ENCODE assay signal across 25 cellular contexts in genomic region chr10:123840714-123841113, GRCh38. TPM values are rescaled to one million over a fixed set of nuclear protein-coding genes. Genes with fewer than 3 reads are reported as not detected.
DNase-seq lines count a peak whose midpoint lies in the region; ATAC-seq, FAIRE-seq and TF ChIP-seq lines count a peak whose summit lies in the region.
"Had no signal": no experiment of that assay in that cellular context is flagged by ENCODE, and none has a peak within 500 bp of the region (broad histone marks: within the 10 kb centered on the region; RNA-seq: fewer than 3 reads in every experiment).

No MANE protein-coding gene starts in this region.

- H3K4me1 ChIP-seq in A549 (peaks cover 3% of the 10 kb centered on the region; the same call in 1 of the 3 replicates), IMR-90 (ENCODE audit: control insufficient read depth, insufficient read depth, low read length) (no peaks in the 10 kb centered on the region), K562 (replicated peaks in 1 of 2; ENCODE audit: control insufficient read depth in 2 of 2, insufficient read depth in 2 of 2, low read length in 2 of 2) (no peaks in the 10 kb centered on the region)
- H3K4me1 ChIP-seq: BE2C had no signal

- POLR2A ChIA-PET in A549 (lab: Yijun Ruan, JAX) (no interaction called here), IMR-90 (lab: Charles Lee; ENCODE audit: unreplicated experiment) (no interaction called here), K562 (lab: Yijun Ruan, JAX) (interaction anchor here (1.0 kb wide), 1 partner anchor 13 kb away, joined by 3 read pairs; no protein-coding TSS in a partner anchor)

- no peak overlapping the region for H3K23ac ChIP-seq in IMR-90 (ENCODE audit: low read depth, low read length)

- H3K9me1 ChIP-seq in IMR-90 (ENCODE audit: insufficient read depth, low read length) (no peaks in the 10 kb centered on the region), K562 (ENCODE audit: control insufficient read depth, insufficient read depth, low read length) (no peaks in the 10 kb centered on the region)

- no peak for ATAC-seq in A549
- ATAC-seq in IMR-90 (ENCODE audit: low read depth), result no peak
- no peak for ATAC-seq in K562

- H3K18ac ChIP-seq in IMR-90 (ENCODE audit: low read depth, low read length), result no peak overlapping the region

- no peak overlapping the region for H2BK120ac ChIP-seq in IMR-90 (ENCODE audit: low read depth, low read length)

- peaks cover 2% of the 10 kb centered on the region for H3K27me3 Mint-ChIP-seq in glutamatergic neuron (ENCODE audit: unreplicated experiment)

- no peak for TF ChIP-seq EP300 in A549 (IDR thresholded peaks at IDR 0.05)
- no peak for TF ChIP-seq EP300 in K562 (IDR thresholded peaks at IDR 0.05; ENCODE audit: low read length)

- H3K27ac ChIP-seq in A549, result no peak overlapping the region
- no peak overlapping the region for H3K27ac ChIP-seq in IMR-90 (ENCODE audit: insufficient read depth, low read length)
- no peak overlapping the region for H3K27ac ChIP-seq in K562 (ENCODE audit: extremely low read depth, low read depth, low read length)
- H3K27ac ChIP-seq: 22Rv1; BLaER1 treated with 17β-estradiol and CSF1 and Interleukin-3, amounts not matched to agents 10 nM and 100 nM had no signal

- H3K4me3 Mint-ChIP-seq in glutamatergic neuron (ENCODE audit: unreplicated experiment), result no peak overlapping the region
- H3K4me3 Mint-ChIP-seq: CD14-positive monocyte; CD4-positive, alpha-beta T cell; CD8-positive, alpha-beta memory T cell had no signal

- no peak for TF ChIP-seq POLR2A in A549 (IDR thresholded peaks at IDR 0.05; ENCODE audit: low read length)
- no peak for TF ChIP-seq POLR2A in IMR-90 (IDR thresholded peaks at IDR 0.05; ENCODE audit: low read depth, low read length)
- TF ChIP-seq POLR2A in K562 (conservative IDR thresholded peaks at IDR 0.05), result no peak

- WGBS in A549 (ENCODE audit: missing lambda C conversion rate), result 63% methylated on average over 4 of the region's 4 CpGs
- 38% methylated on average over 1 of the region's 4 CpGs; no CpG with 5 or more reads in 1 of the 2 experiments for WGBS in IMR-90 (ENCODE audit: extremely low coverage in 2 of 2, insufficient read length in 1 of 2), 2 experiments
- WGBS in K562 (ENCODE audit: insufficient coverage, low coverage, missing lambda C conversion rate), result 0% methylated on average over 4 of the region's 4 CpGs

- dilution Hi-C loops in IMR-90 (cut with HindIII; ENCODE audit: low sequenced_read_pairs, unreplicated experiment), result no loop called here

- H3K36me3 ChIP-seq in IMR-90 (ENCODE audit: control insufficient read depth, insufficient read depth, low read length) (no peaks in the 10 kb centered on the region), K562 (ENCODE audit: control insufficient read depth, insufficient read depth, low read length) (no peaks in the 10 kb centered on the region)
- H3K36me3 ChIP-seq: BE2C; BLaER1 treated with 17β-estradiol and CSF1 and Interleukin-3, amounts not matched to agents 10 nM and 100 nM had no signal

- no peak overlapping the region for H3K56ac ChIP-seq in IMR-90 (ENCODE audit: extremely low read depth, insufficient read depth, low read length)

- no peak overlapping the region for H3K27ac Mint-ChIP-seq in glutamatergic neuron (ENCODE audit: unreplicated experiment)
- H3K27ac Mint-ChIP-seq: CD14-positive monocyte; CD4-positive, alpha-beta T cell; CD8-positive, alpha-beta memory T cell had no signal

- CTCF ChIA-PET in A549 (lab: Yijun Ruan, JAX) (interaction anchor here (1.5 kb wide), 1 partner anchor 17 kb away, joined by 3 read pairs; no protein-coding TSS in a partner anchor), IMR-90 (lab: Yijun Ruan, JAX) (no interaction called here), K562 (lab: Yijun Ruan, JAX; ENCODE audit: low intra/inter-chr PET ratio) (no interaction called here)

- TF ChIP-seq CTCF in A549 (IDR thresholded peaks at IDR 0.05) (no peak), IMR-90 (conservative IDR thresholded peaks at IDR 0.05; ENCODE audit: low read depth, low read length) (no peak), K562 (IDR thresholded peaks at IDR 0.05 in 2 of 3, conservative IDR thresholded peaks at IDR 0.05 in 1 of 3; ENCODE audit: insufficient read depth in 2 of 3, low read depth in 1 of 3, low read length in 3 of 3) (no peak), glutamatergic neuron (IDR thresholded peaks at IDR 0.05; ENCODE audit: partially characterized antibody, unreplicated experiment) (no peak)

- H2AK9ac ChIP-seq in IMR-90 (replicated peaks; ENCODE audit: low read depth, low read length, poor library complexity), result no peak overlapping the region

- H3K9me3 Mint-ChIP-seq in glutamatergic neuron (ENCODE audit: unreplicated experiment), result peaks cover 1% of the 10 kb centered on the region

- no peak overlapping the region for H3K14ac ChIP-seq in IMR-90 (replicated peaks; ENCODE audit: low read depth, low read length)

- H4K91ac ChIP-seq in IMR-90 (ENCODE audit: insufficient read depth, low read depth, low read length), result no peak overlapping the region

- H3K9ac ChIP-seq in IMR-90 (ENCODE audit: low read depth, low read length) (no peak overlapping the region), K562 (ENCODE audit: insufficient read depth in 1 of 2, low read depth in 2 of 2, low read length in 2 of 2) (no peak overlapping the region)
- H3K9ac ChIP-seq: BLaER1 treated with 17β-estradiol and CSF1 and Interleukin-3, amounts not matched to agents 10 nM and 100 nM had no signal

- H3K4me2 ChIP-seq in A549, result no peak overlapping the region
- no peak overlapping the region for H3K4me2 ChIP-seq in IMR-90 (ENCODE audit: low read depth, low read length)
- no peak overlapping the region for H3K4me2 ChIP-seq in K562 (ENCODE audit: insufficient read depth, low read length)
- H3K4me2 ChIP-seq: BLaER1 treated with 17β-estradiol and CSF1 and Interleukin-3, amounts not matched to agents 10 nM and 100 nM had no signal

- H3K4ac ChIP-seq in IMR-90 (ENCODE audit: low read depth, low read length), result no peak overlapping the region

- no peak overlapping the region for H2BK20ac ChIP-seq in IMR-90 (ENCODE audit: low read depth, low read length)

- peak in 2 of 3 experiments; percentile 26 to 60 for DNase-seq in NCI-H1417 (lab: John Stamatoyannopoulos, UW)
- DNase-seq in NCI-H1417 treated with DMSO at 0.1 percent for 48 hours (lab: John Stamatoyannopoulos, UW), result no peak
- no peak for DNase-seq in A549 (ENCODE audit: low read depth in 1 of 2, low spot score in 1 of 2)
- no peak for DNase-seq in IMR-90
- no peak for DNase-seq in K562 (ENCODE audit: extremely low read depth in 1 of 4, low spot score in 3 of 4)
- DNase-seq in NCI-H2107 treated with DMSO at 0.1 percent for 48 hours (lab: John Stamatoyannopoulos, UW; ENCODE audit: unreplicated experiment), result no peak
- DNase-seq in activated naive CD4-positive, alpha-beta T cell treated with anti-CD3 and anti-CD28 coated beads, Interleukin-2, amount 50 U/mL, for 16 hours, result no peak
- DNase-seq in glutamatergic neuron, result no peak
- DNase-seq: ACHN; AML-193; BE2C; Calu3; CD4-positive, alpha-beta T cell; CD8-positive, alpha-beta memory T cell; DMS53; DMS79 treated with DMSO at 0.1 percent for 48 hours; GF-D8; H7; HCEC 1CT had no signal

- H4K8ac ChIP-seq in IMR-90 (ENCODE audit: low read depth in 2 of 2, low read length in 2 of 2), result no peak overlapping the region

- no peak overlapping the region for H2BK15ac ChIP-seq in IMR-90 (ENCODE audit: low read depth, low read length)

- in situ Hi-C loops in IMR-90 (cut with MboI; ENCODE audit: low sequenced_read_pairs) (no loop called here), K562 (cut with MboI) (no loop called here)

- no peak overlapping the region for H3K4me3 ChIP-seq in A549
- no peak overlapping the region for H3K4me3 ChIP-seq in IMR-90 (ENCODE audit: insufficient read depth, low read depth, low read length)
- no peak overlapping the region for H3K4me3 ChIP-seq in K562
- H3K4me3 ChIP-seq: BLaER1 treated with 17β-estradiol and CSF1 and Interleukin-3, amounts not matched to agents 10 nM and 100 nM had no signal

- no TSS peak for BruUV-seq in IMR-90 (replicated peaks; lab: Mats Ljungman, UMichigan)
- BruUV-seq in K562 (replicated peaks; lab: Mats Ljungman, UMichigan), result no TSS peak

- H2AFZ ChIP-seq in IMR-90 (replicated peaks; ENCODE audit: low read length, poor library complexity) (no peak overlapping the region), K562 (ENCODE audit: low read depth, low read length) (no peak overlapping the region)

- TF ChIP-seq RAD21 in A549 (conservative IDR thresholded peaks at IDR 0.05 in 1 of 2, IDR thresholded peaks at IDR 0.05 in 1 of 2) (no peak), IMR-90 (IDR thresholded peaks at IDR 0.05; ENCODE audit: low read length) (no peak), K562 (CRISPR knock-in tag; conservative IDR thresholded peaks at IDR 0.05 in 1 of 2, IDR thresholded peaks at IDR 0.05 in 1 of 2) (no peak)

- H4K5ac ChIP-seq in IMR-90 (ENCODE audit: low read depth, low read length), result no peak overlapping the region

- H4K20me1 ChIP-seq in IMR-90 (ENCODE audit: insufficient read depth, low read length), result no peaks in the 10 kb centered on the region
- H4K20me1 ChIP-seq in K562 (replicated peaks; ENCODE audit: control insufficient read depth, insufficient read depth, low read length), result no peaks in the 10 kb centered on the region
- H4K20me1 ChIP-seq: BLaER1 treated with 17β-estradiol and CSF1 and Interleukin-3, amounts not matched to agents 10 nM and 100 nM had no signal

- no peaks in the 10 kb centered on the region for H3K79me2 ChIP-seq in K562 (ENCODE audit: control insufficient read depth, insufficient read depth, low read length)

- peaks cover 6% of the 10 kb centered on the region for H3K36me3 Mint-ChIP-seq in glutamatergic neuron (ENCODE audit: unreplicated experiment)
- H3K36me3 Mint-ChIP-seq: CD14-positive monocyte; CD8-positive, alpha-beta memory T cell had no signal

- H3K27me3 ChIP-seq in IMR-90 (ENCODE audit: control insufficient read depth, insufficient read depth, low read length), result no peaks in the 10 kb centered on the region
- H3K27me3 ChIP-seq in K562 (ENCODE audit: control insufficient read depth in 2 of 2, insufficient read depth in 2 of 2, low read length in 2 of 2), result no peaks in the 10 kb centered on the region
- H3K27me3 ChIP-seq: BE2C had no signal

- FAIRE-seq in A549 (lab: Jason Lieb, UNC), result no peak
- FAIRE-seq in K562 (lab: Jason Lieb, UNC), result no peak
- FAIRE-seq: A204.1, H1 had no signal

- no peak overlapping the region for H2AK5ac ChIP-seq in IMR-90 (ENCODE audit: low read depth, low read length)

- peaks cover 3% of the 10 kb centered on the region for H3K4me1 Mint-ChIP-seq in glutamatergic neuron (ENCODE audit: low read depth, unreplicated experiment)
- H3K4me1 Mint-ChIP-seq: CD14-positive monocyte; CD8-positive, alpha-beta memory T cell had no signal

- H2BK5ac ChIP-seq in IMR-90 (ENCODE audit: low read depth, low read length, poor library complexity, severe bottlenecking), result no peak overlapping the region

- intact Hi-C loops in IMR-90 (cut with micrococcal nuclease), result no loop called here
- intact Hi-C loops in K562 (cut with micrococcal nuclease), result no loop called here

- no peaks in the 10 kb centered on the region for H3K79me1 ChIP-seq in IMR-90 (ENCODE audit: low read depth in 1 of 2, low read length in 2 of 2)

- H3K9me3 ChIP-seq in A549 (peaks cover under 1% of the 10 kb centered on the region; the same call in 1 of the 3 replicates), IMR-90 (ENCODE audit: control insufficient read depth, insufficient read depth, low read length) (peaks cover 24% of the 10 kb centered on the region), K562 (replicated peaks; ENCODE audit: control insufficient read depth, insufficient read depth, low read depth, low read length) (no peaks in the 10 kb centered on the region)
- H3K9me3 ChIP-seq: BE2C had no signal

RNA-seq across cellular contexts. Expression of gene CPXM2, which starts 50.9 kb away (rescaled TPM):
- polyA plus RNA-seq in A549 (2011; rRNA removed), result not detected in 2 replicates
- not detected in 2 replicates for polyA plus RNA-seq in A549 (2012; cell fraction: cytosol; rRNA removed)
- polyA plus RNA-seq in A549 (2012; cell fraction: nucleus; rRNA removed), result not detected in 2 replicates
- not detected in 3 replicates for polyA plus RNA-seq in A549 (2017; fragmentation: RNase III; extraction: RNeasy Plus Mini Kit Qiagen cat#74134 plus additional on column Dnase treatment)
- not detected in 2 replicates for polyA minus RNA-seq in A549 (2011; rRNA and poly(A)+ RNA removed)
- not detected in 2 replicates for total RNA-seq in IMR-90 (2012; rRNA removed)
- not detected in 2 replicates for polyA plus RNA-seq in IMR-90 (2012; rRNA removed)
- not detected in 2 replicates for polyA plus RNA-seq in IMR-90 (2012; cell fraction: cytosol; rRNA removed)
- polyA plus RNA-seq in IMR-90 (2012; cell fraction: nucleus; rRNA removed; ENCODE audit: low replicate concordance), result not detected in 2 replicates
- total RNA-seq in K562 (2011; cell fraction: chromatin; rRNA removed; ENCODE audit: low replicate concordance), result not detected in 2 replicates
- total RNA-seq in K562 (2011; cell fraction: nucleolus; rRNA removed), result not detected in 2 replicates
- not detected in 2 replicates for total RNA-seq in K562 (2011; cell fraction: nucleoplasm; rRNA removed)
- not detected in 2 replicates for total RNA-seq in K562 (2014; rRNA removed)
- not detected in 2 replicates for total RNA-seq in K562 (2014; rRNA removed; fragmentation: Illumina TruSeq; extraction: Trizol)
- not detected in 2 replicates for total RNA-seq in K562 (2015; rRNA removed; fragmentation: Illumina TruSeq; extraction: Trizol)
- 0.09 TPM in 1 of 2 replicates, not detected in the other for total RNA-seq in K562 (2021)
- polyA plus RNA-seq in K562 (2011; rRNA removed), result not detected in 2 replicates
- not detected in 2 replicates for polyA plus RNA-seq in K562 (2011; cell fraction: cytosol; rRNA removed)
- polyA plus RNA-seq in K562 (2011; cell fraction: nucleus; rRNA removed), result not detected in 2 replicates
- not detected in 2 replicates for polyA plus RNA-seq in K562 (2012)
- not detected in 2 replicates for polyA plus RNA-seq in K562 (2014; fragmentation: Illumina TruSeq; extraction: Trizol)
- polyA plus RNA-seq in K562 (2014; fragmentation: Nextera tagmentation; extraction: Ambion mirVana), result not detected
- not detected in 2 replicates for polyA plus RNA-seq in K562 (2014; rRNA removed)
- polyA minus RNA-seq in K562 (2011; rRNA and poly(A)+ RNA removed), result not detected in 2 replicates
- polyA minus RNA-seq in K562 (2011; cell fraction: cytosol; rRNA and poly(A)+ RNA removed), result not detected in 2 replicates
- not detected in 2 replicates for polyA minus RNA-seq in K562 (2011; cell fraction: nucleus; rRNA and poly(A)+ RNA removed)
- total RNA-seq in glutamatergic neuron (ENCODE audit: unreplicated experiment), result not detected
- total RNA-seq: Calu3; CD4-positive, alpha-beta T cell; CD8-positive, alpha-beta memory T cell; G401 had no signal
- polyA plus RNA-seq: CD14-positive monocyte; CD8-positive, alpha-beta memory T cell had no signal

Comparison
In these comparisons a context has a peak if more than half of its experiments do, and no peak if none do; other contexts are left out.
1. DNase-seq: peak in NCI-H1417 (2 of 3); none in NCI-H1417 treated with DMSO at 0.1 percent for 48 hours (single experiment), A549 (0 of 2), IMR-90 (single experiment), K562 (0 of 4), NCI-H2107 treated with DMSO at 0.1 percent for 48 hours (single experiment), activated naive CD4-positive, alpha-beta T cell treated with anti-CD3 and anti-CD28 coated beads, Interleukin-2, amount 50 U/mL, for 16 hours (single experiment) and glutamatergic neuron (single experiment).